19 cellular contexts compared by ENCODE assay signal in genomic region chr10:48238826-48239520, GRCh38. TPM values are rescaled to one million over a fixed set of nuclear protein-coding genes. Genes with fewer than 3 reads are reported as not detected.
"Had no signal": no experiment of that assay in that cellular context is flagged by ENCODE, and none has a peak within 500 bp of the region (broad histone marks: within the 10 kb centered on the region; RNA-seq: fewer than 3 reads in every experiment).

No MANE protein-coding gene starts in this region.

- H3K27ac ChIP-seq: cardiac muscle cell, epithelial cell of prostate, foreskin keratinocyte, left ventricle myocardium inferior, neutrophil, parathyroid adenoma, SK-N-MC had no signal

- H3K9me3 Mint-ChIP-seq: activated CD4-positive, alpha-beta T cell treated with anti-CD3 and anti-CD28 coated beads, Interleukin-2, amount 10 ng/mL, durations not matched to agents 7 days and 5 days; activated T-helper 1 cell treated with anti-CD3 and anti-CD28 coated beads, Interleukin-12 subunit alpha, Interleukin-12 subunit beta, Interleukin-2, Interleukin-4 antibody, amounts not matched to agents 30 ng/mL and 10 ng/mL and 1 ng/mL, durations not matched to agents 14 hours and 24 hours and 36 hours; memory B cell; naive thymus-derived CD4-positive, alpha-beta T cell; stimulated activated naive B cell treated with anti-CD40 and anti-IgM and Interleukin-4, amounts not matched to agents 10 μg/mL and 1 μg/mL and 100 μg/mL, for 72 hours had no signal

- H3K27me3 ChIP-seq: cardiac muscle cell, neutrophil had no signal

- ATAC-seq: activated CD4-positive, CD25-positive, alpha-beta regulatory T cell treated with anti-CD3 and anti-CD28 coated beads, Interleukin-2, amount 50 U/mL, for 24 hours; foreskin keratinocyte; naive thymus-derived CD4-positive, alpha-beta T cell; stimulated activated naive B cell treated with anti-CD40 and anti-IgM and Interleukin-4, amounts not matched to agents 10 μg/mL and 1 μg/mL and 100 μg/mL, for 72 hours had no signal

- H3K4me1 Mint-ChIP-seq: activated CD4-positive, alpha-beta T cell treated with anti-CD3 and anti-CD28 coated beads, Interleukin-2, amount 10 ng/mL, durations not matched to agents 7 days and 5 days; memory B cell; naive thymus-derived CD4-positive, alpha-beta T cell; stimulated activated naive B cell treated with anti-CD40 and anti-IgM and Interleukin-4, amounts not matched to agents 10 μg/mL and 1 μg/mL and 100 μg/mL, for 72 hours had no signal

- H3K36me3 ChIP-seq: cardiac muscle cell, left ventricle myocardium inferior, neutrophil had no signal

- H3K27me3 Mint-ChIP-seq: activated CD4-positive, alpha-beta T cell treated with anti-CD3 and anti-CD28 coated beads, Interleukin-2, amount 10 ng/mL, durations not matched to agents 7 days and 5 days; activated naive CD8-positive, alpha-beta T cell had no signal

- DNase-seq: activated CD4-positive, alpha-beta T cell treated with anti-CD3 and anti-CD28 coated beads, Interleukin-2, amount 10 ng/mL, durations not matched to agents 7 days and 5 days; activated gamma-delta T cell treated with Interleukin-2 at 50 U/mL for 16 hours; activated T-cell treated with anti-CD3 and anti-CD28 coated beads for 4 hours; dermis blood vessel endothelial cell; foreskin keratinocyte; left ventricle myocardium inferior; naive thymus-derived CD4-positive, alpha-beta T cell; stimulated activated naive B cell treated with anti-CD40 and anti-IgM and Interleukin-4, amounts not matched to agents 10 μg/mL and 1 μg/mL and 100 μg/mL, for 72 hours had no signal

- H2AFZ ChIP-seq: parathyroid adenoma had no signal

- H3K4me3 ChIP-seq: cardiac muscle cell, left ventricle myocardium inferior, SK-N-MC had no signal

- H3K36me3 Mint-ChIP-seq: activated naive CD8-positive, alpha-beta T cell; memory B cell; naive thymus-derived CD4-positive, alpha-beta T cell; stimulated activated naive B cell treated with anti-CD40 and anti-IgM and Interleukin-4, amounts not matched to agents 10 μg/mL and 1 μg/mL and 100 μg/mL, for 72 hours had no signal

- H3K79me2 ChIP-seq: parathyroid adenoma had no signal

- H3K4me3 Mint-ChIP-seq: activated CD4-positive, alpha-beta T cell treated with anti-CD3 and anti-CD28 coated beads, Interleukin-2, amount 10 ng/mL, durations not matched to agents 7 days and 5 days; activated naive CD8-positive, alpha-beta T cell; activated T-helper 1 cell treated with anti-CD3 and anti-CD28 coated beads, Interleukin-12 subunit alpha, Interleukin-12 subunit beta, Interleukin-2, Interleukin-4 antibody, amounts not matched to agents 30 ng/mL and 10 ng/mL and 1 ng/mL, durations not matched to agents 14 hours and 24 hours and 36 hours; memory B cell; naive thymus-derived CD4-positive, alpha-beta T cell; stimulated activated naive B cell treated with anti-CD40 and anti-IgM and Interleukin-4, amounts not matched to agents 10 μg/mL and 1 μg/mL and 100 μg/mL, for 72 hours had no signal

- H3K9ac ChIP-seq: parathyroid adenoma had no signal

- H3K27ac Mint-ChIP-seq: activated CD4-positive, alpha-beta T cell treated with anti-CD3 and anti-CD28 coated beads, Interleukin-2, amount 10 ng/mL, durations not matched to agents 7 days and 5 days; activated naive CD8-positive, alpha-beta T cell; activated T-helper 1 cell treated with anti-CD3 and anti-CD28 coated beads, Interleukin-12 subunit alpha, Interleukin-12 subunit beta, Interleukin-2, Interleukin-4 antibody, amounts not matched to agents 30 ng/mL and 10 ng/mL and 1 ng/mL, durations not matched to agents 14 hours and 24 hours and 36 hours; memory B cell; naive thymus-derived CD4-positive, alpha-beta T cell; stimulated activated naive B cell treated with anti-CD40 and anti-IgM and Interleukin-4, amounts not matched to agents 10 μg/mL and 1 μg/mL and 100 μg/mL, for 72 hours had no signal

- H3K9me3 ChIP-seq: left ventricle myocardium inferior, neutrophil had no signal

- H3K4me1 ChIP-seq: foreskin keratinocyte, parathyroid adenoma had no signal

RNA-seq across cellular contexts. Expression of gene FRMPD2, which starts 35.5 kb away (rescaled TPM):
- total RNA-seq: activated CD4-positive, alpha-beta T cell treated with anti-CD3 and anti-CD28 coated beads, Interleukin-2, amount 10 ng/mL, durations not matched to agents 7 days and 5 days; activated T-helper 1 cell treated with anti-CD3 and anti-CD28 coated beads, Interleukin-12 subunit alpha, Interleukin-12 subunit beta, Interleukin-2, Interleukin-4 antibody, amounts not matched to agents 30 ng/mL and 10 ng/mL and 1 ng/mL, durations not matched to agents 14 hours and 24 hours and 36 hours; chondrocyte; fibroblast of lung; foreskin keratinocyte had no signal
- polyA plus RNA-seq: foreskin keratinocyte; naive thymus-derived CD4-positive, alpha-beta T cell had no signal
